In the genomic region with DNA sequence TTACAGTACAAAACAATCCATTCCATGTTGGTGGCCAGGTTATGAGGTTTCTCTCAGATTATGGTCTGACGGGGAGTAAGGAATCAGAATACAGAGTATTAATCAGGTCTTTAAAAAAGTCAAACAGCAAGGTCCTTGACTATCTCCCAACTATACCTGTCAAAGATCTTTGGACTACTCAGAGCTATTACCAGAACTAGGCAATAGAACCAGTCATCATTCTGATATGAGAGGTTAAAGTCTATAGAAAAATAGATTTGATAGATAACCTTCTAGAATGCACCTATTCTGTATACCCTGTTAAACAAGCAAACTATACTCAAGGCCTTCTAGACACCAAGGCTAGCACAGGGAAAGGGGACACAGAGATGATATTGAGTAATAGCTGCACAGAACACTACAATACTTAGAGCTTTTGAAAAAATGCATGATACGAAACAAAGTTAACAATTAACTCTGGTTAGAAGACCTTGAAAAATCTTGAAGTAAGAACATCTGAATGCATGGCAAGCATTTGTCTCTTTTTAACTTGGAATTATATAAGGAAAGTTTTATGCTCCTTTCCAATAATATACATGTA, we compare ENCODE assay signal across 24 cellular contexts.
"Had no signal": no experiment of that assay in that cellular context is flagged by ENCODE, and none has a peak within 500 bp of the region (broad histone marks: within the 10 kb centered on the region; RNA-seq: fewer than 3 reads in every experiment).

No MANE protein-coding gene starts in this region.

- H3K36me3 ChIP-seq: ascending aorta had no signal

- H3K4me1 Mint-ChIP-seq: activated CD4-positive, alpha-beta T cell treated with anti-CD3 and anti-CD28 coated beads, Interleukin-2, amount 10 ng/mL, durations not matched to agents 7 days and 5 days had no signal

- H3K27ac ChIP-seq: ascending aorta, VCaP had no signal

- H3K27ac Mint-ChIP-seq: activated CD4-positive, alpha-beta memory T cell treated with anti-CD3 and anti-CD28 coated beads for 36 hours; activated CD4-positive, alpha-beta T cell treated with anti-CD3 and anti-CD28 coated beads, Interleukin-2, amount 10 ng/mL, durations not matched to agents 7 days and 5 days; activated naive CD4-positive, alpha-beta T cell treated with anti-CD3 and anti-CD28 coated beads, Interleukin-2, amount 50 U/mL, for 72 hours; activated naive CD8-positive, alpha-beta T cell treated with anti-CD3 and anti-CD28 coated beads, Interleukin-2, amount 50 U/mL, for 24 hours; brain had no signal

- H3K4me1 ChIP-seq: ascending aorta had no signal

- H3K9me3 ChIP-seq: ascending aorta had no signal

- H3K4me3 ChIP-seq: ascending aorta had no signal

- H3K36me3 Mint-ChIP-seq: activated CD4-positive, alpha-beta memory T cell treated with anti-CD3 and anti-CD28 coated beads for 36 hours; activated naive CD4-positive, alpha-beta T cell treated with anti-CD3 and anti-CD28 coated beads, Interleukin-2, amount 50 U/mL, for 72 hours; brain had no signal

- DNase-seq: activated CD4-positive, alpha-beta memory T cell treated with anti-CD3 and anti-CD28 coated beads for 36 hours; activated CD4-positive, alpha-beta T cell treated with anti-CD3 and anti-CD28 coated beads, Interleukin-2, amount 10 ng/mL, durations not matched to agents 7 days and 5 days; activated CD4-positive, CD25-positive, alpha-beta regulatory T cell; activated CD8-positive, alpha-beta memory T cell treated with anti-CD3 and anti-CD28 coated beads for 24 hours; activated effector memory CD4-positive, alpha-beta T cell treated with anti-CD3 and anti-CD28 coated beads, Interleukin-2, amount 50 U/mL, for 16 hours; activated naive CD4-positive, alpha-beta T cell treated with Interleukin-2 at 50 U/mL for 16 hours; activated naive CD8-positive, alpha-beta T cell treated with anti-CD3 and anti-CD28 coated beads, Interleukin-2, amount 50 U/mL, for 24 hours; activated T-cell treated with anti-CD3 and anti-CD28 coated beads, Interleukin-2, amount 50 U/mL, for 4 hours; amniotic stem cell; Kasumi-1; KBM-7; NCI-H146; NCI-H187 treated with DMSO at 0.1 percent for 48 hours; NCI-H2081 treated with DMSO at 0.1 percent for 48 hours; NCI-H446; NCI-H524; PC-3; SHP77 treated with DMSO at 0.1 percent for 48 hours; T-helper 1 cell had no signal

- FAIRE-seq: RCC 7860 had no signal

- H3K9me3 Mint-ChIP-seq: activated CD4-positive, alpha-beta memory T cell treated with anti-CD3 and anti-CD28 coated beads for 36 hours; activated CD4-positive, alpha-beta T cell treated with anti-CD3 and anti-CD28 coated beads, Interleukin-2, amount 10 ng/mL, durations not matched to agents 7 days and 5 days; activated naive CD8-positive, alpha-beta T cell treated with anti-CD3 and anti-CD28 coated beads, Interleukin-2, amount 50 U/mL, for 24 hours; activated T-cell treated with anti-CD3 and anti-CD28 coated beads, Interleukin-2, amount 50 U/mL, for 4 hours; brain had no signal

- ATAC-seq: activated naive CD4-positive, alpha-beta T cell treated with anti-CD3 and anti-CD28 coated beads, Interleukin-2, amount 50 U/mL, for 72 hours; activated T-cell treated with anti-CD3 and anti-CD28 coated beads, Interleukin-2, amount 50 U/mL, for 4 hours; PC-3 had no signal

- H3K4me3 Mint-ChIP-seq: activated CD4-positive, alpha-beta memory T cell treated with anti-CD3 and anti-CD28 coated beads for 36 hours; activated CD4-positive, alpha-beta T cell treated with anti-CD3 and anti-CD28 coated beads, Interleukin-2, amount 10 ng/mL, durations not matched to agents 7 days and 5 days; activated naive CD8-positive, alpha-beta T cell treated with anti-CD3 and anti-CD28 coated beads, Interleukin-2, amount 50 U/mL, for 24 hours; activated T-cell treated with anti-CD3 and anti-CD28 coated beads, Interleukin-2, amount 50 U/mL, for 4 hours; brain had no signal

- H3K27me3 Mint-ChIP-seq: activated CD4-positive, alpha-beta memory T cell treated with anti-CD3 and anti-CD28 coated beads for 36 hours; activated CD4-positive, alpha-beta T cell treated with anti-CD3 and anti-CD28 coated beads, Interleukin-2, amount 10 ng/mL, durations not matched to agents 7 days and 5 days; activated naive CD8-positive, alpha-beta T cell treated with anti-CD3 and anti-CD28 coated beads, Interleukin-2, amount 50 U/mL, for 24 hours had no signal

- H3K27me3 ChIP-seq: ascending aorta had no signal
